Comparison of ENCODE assay signal across 8 cellular contexts in genomic region chr10:116796910-116797513, GRCh38. TPM values are rescaled to one million over a fixed set of nuclear protein-coding genes. Genes with fewer than 3 reads are reported as not detected.
DNase-seq lines count a peak whose midpoint lies in the region; ATAC-seq and TF ChIP-seq lines count a peak whose summit lies in the region.

No MANE protein-coding gene starts in this region.

- ATAC-seq in GM18517 (IDR thresholded peaks at IDR 0.05; ENCODE audit: unreplicated experiment) (peak; percentile 84), HG03103 (IDR thresholded peaks at IDR 0.05; ENCODE audit: low read depth, unreplicated experiment) (peak; percentile 84)

- H3K4me1 ChIP-seq in liver (ENCODE audit: control insufficient read depth in 4 of 4, insufficient read depth in 4 of 4, low read length in 3 of 4): no peaks in the 10 kb centered on the region

- 25% methylated on average over 9 of the region's 9 CpGs for WGBS in liver

- TF ChIP-seq CTCF in AG04449 (IDR thresholded peaks at IDR 0.05; ENCODE audit: insufficient read depth, low read length, missing control alignments) (peak; percentile 87), liver (IDR thresholded peaks at IDR 0.05; ENCODE audit: low read depth, low read length, missing input control) (peak; percentile 93)

- H3K27me3 ChIP-seq in liver (ENCODE audit: control insufficient read depth in 4 of 4, insufficient read depth in 4 of 4, low read length in 3 of 4): no peaks in the 10 kb centered on the region

- TF ChIP-seq RAD21 in liver (IDR thresholded peaks at IDR 0.05): peak; percentile 95

- DNase-seq in AG04449 (ENCODE audit: low read depth, low spot score) (no peak), NCI-H2227 treated with DMSO at 0.1 percent for 48 hours (lab: John Stamatoyannopoulos, UW) (peak; percentile 65), cerebellum (ENCODE audit: low spot score) (peak; percentile 66)
- DNase-seq in activated CD4-positive, alpha-beta T cell treated with anti-CD3 and anti-CD28 coated beads for 1 hour: peak; percentile 47
- peak; percentile 27 for DNase-seq in stimulated activated CD8-positive, alpha-beta memory T cell treated with anti-CD3 and anti-CD28 coated beads, Interleukin-12 subunit alpha, Interleukin-12 subunit beta, amount 100 ng/mL, for 1 hour (ENCODE audit: low read depth)

- H3K9ac ChIP-seq in liver (ENCODE audit: low read depth in 1 of 2, low read length in 2 of 2): no peak overlapping the region

- POLR2A ChIA-PET in AG04449 (lab: Yijun Ruan, JAX): no interaction called here

- H3K27ac ChIP-seq in liver (ENCODE audit: low read depth in 1 of 2, low read length in 2 of 2): no peak overlapping the region

- H3K4me3 ChIP-seq in AG04449 (ENCODE audit: low read depth, low read length) (no peak overlapping the region), liver (ENCODE audit: low read depth in 1 of 3, low read length in 3 of 3) (no peak overlapping the region)

- CTCF ChIA-PET in AG04449 (lab: Yijun Ruan, JAX): interaction anchor here (0.7 to 21.5 kb wide), 26 partner anchors 10 to 420 kb away, joined by 3 to 809 read pairs (median 4); no protein-coding TSS in a partner anchor

- no peaks in the 10 kb centered on the region for H3K9me3 ChIP-seq in liver (ENCODE audit: control insufficient read depth in 4 of 4, low read length in 3 of 4)

- no peaks in the 10 kb centered on the region for H3K36me3 ChIP-seq in liver (ENCODE audit: control insufficient read depth in 4 of 4, insufficient read depth in 3 of 4, low read depth in 1 of 4, low read length in 3 of 4)

TF ChIP-seq in liver, 16 proteins besides CTCF, POLR2A, EP300 and RAD21:
- TF ChIP-seq TAF1 (conservative IDR thresholded peaks at IDR 0.05) (no peak), RXRA (IDR thresholded peaks at IDR 0.05) (no peak), HNF4G (IDR thresholded peaks at IDR 0.05) (no peak), YY1 (IDR thresholded peaks at IDR 0.05) (no peak)
- TF ChIP-seq, protein P1, sequence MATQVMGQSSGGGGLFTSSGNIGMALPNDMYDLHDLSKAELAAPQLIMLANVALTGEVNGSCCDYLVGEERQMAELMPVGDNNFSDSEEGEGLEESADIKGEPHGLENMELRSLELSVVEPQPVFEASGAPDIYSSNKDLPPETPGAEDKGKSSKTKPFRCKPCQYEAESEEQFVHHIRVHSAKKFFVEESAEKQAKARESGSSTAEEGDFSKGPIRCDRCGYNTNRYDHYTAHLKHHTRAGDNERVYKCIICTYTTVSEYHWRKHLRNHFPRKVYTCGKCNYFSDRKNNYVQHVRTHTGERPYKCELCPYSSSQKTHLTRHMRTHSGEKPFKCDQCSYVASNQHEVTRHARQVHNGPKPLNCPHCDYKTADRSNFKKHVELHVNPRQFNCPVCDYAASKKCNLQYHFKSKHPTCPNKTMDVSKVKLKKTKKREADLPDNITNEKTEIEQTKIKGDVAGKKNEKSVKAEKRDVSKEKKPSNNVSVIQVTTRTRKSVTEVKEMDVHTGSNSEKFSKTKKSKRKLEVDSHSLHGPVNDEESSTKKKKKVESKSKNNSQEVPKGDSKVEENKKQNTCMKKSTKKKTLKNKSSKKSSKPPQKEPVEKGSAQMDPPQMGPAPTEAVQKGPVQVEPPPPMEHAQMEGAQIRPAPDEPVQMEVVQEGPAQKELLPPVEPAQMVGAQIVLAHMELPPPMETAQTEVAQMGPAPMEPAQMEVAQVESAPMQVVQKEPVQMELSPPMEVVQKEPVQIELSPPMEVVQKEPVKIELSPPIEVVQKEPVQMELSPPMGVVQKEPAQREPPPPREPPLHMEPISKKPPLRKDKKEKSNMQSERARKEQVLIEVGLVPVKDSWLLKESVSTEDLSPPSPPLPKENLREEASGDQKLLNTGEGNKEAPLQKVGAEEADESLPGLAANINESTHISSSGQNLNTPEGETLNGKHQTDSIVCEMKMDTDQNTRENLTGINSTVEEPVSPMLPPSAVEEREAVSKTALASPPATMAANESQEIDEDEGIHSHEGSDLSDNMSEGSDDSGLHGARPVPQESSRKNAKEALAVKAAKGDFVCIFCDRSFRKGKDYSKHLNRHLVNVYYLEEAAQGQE (IDR thresholded peaks at IDR 0.05): no peak
TF ChIP-seq in liver: peak in this region for 0.

RNA-seq across cellular contexts. Expression of gene ENO4, which starts 52.3 kb away (rescaled TPM):
- total RNA-seq in cerebellum (1.3 TPM), liver (under 1 TPM; 0.08 to 0.19 TPM)
- polyA plus RNA-seq in liver: under 1 TPM; 0.03 to 0.13 TPM

RNA-seq across cellular contexts. Expression of gene HSPA12A, which starts 54.6 kb away (rescaled TPM):
- total RNA-seq in cerebellum: 63.1 TPM
- 1 to 10 TPM; 1.3 to 4.5 TPM for total RNA-seq in liver
- polyA plus RNA-seq in liver: 1 to 10 TPM; 1.3 to 1.9 TPM

Comparison
In these comparisons a context has a peak if more than half of its experiments do, and no peak if none do; other contexts are left out.
1. RNA of gene HSPA12A, which starts 54.6 kb away (total RNA-seq): 63.1 TPM in cerebellum (single experiment); 1.3 to 4.5 TPM in liver; every median in the first group is over 10 times any median in the second.